Comparison of ENCODE assay signal across 8 cellular contexts in genomic region chr1:25031966-25032667, GRCh38.
DNase-seq lines count a peak whose midpoint lies in the region; ATAC-seq, FAIRE-seq and TF ChIP-seq lines count a peak whose summit lies in the region.

No MANE protein-coding gene starts in this region.

- no peaks in the 10 kb centered on the region for H3K36me3 Mint-ChIP-seq in memory B cell

- TF ChIP-seq POLR2A in GM12892 (IDR thresholded peaks at IDR 0.05; ENCODE audit: low read depth, low read length) = peak; percentile 81

- H3K4me3 Mint-ChIP-seq in memory B cell = peak overlapping the region; percentile 62

- peak; percentile 30 for ATAC-seq in GM21717 (IDR thresholded peaks at IDR 0.05; ENCODE audit: unreplicated experiment)
- peak; percentile 83 for ATAC-seq in memory B cell (ENCODE audit: low read depth)

- no peak for DNase-seq in GM12892 (ENCODE audit: insufficient read length)
- peak; percentile 57 for DNase-seq in NCI-H2081 treated with DMSO at 0.1 percent for 48 hours (lab: John Stamatoyannopoulos, UW)
- DNase-seq in activated T-helper 1 cell treated with Interleukin-2 at 50 U/mL for 16 hours (ENCODE audit: low read depth) = peak; percentile 52
- peak; percentile 48 to 69 for DNase-seq in memory B cell (ENCODE audit: low spot score in 2 of 2)
- DNase-seq in NOMO-1 (lab: John Stamatoyannopoulos, UW; ENCODE audit: unreplicated experiment in 2 of 2) = no peak
- DNase-seq in EL = no peak
- no peak for DNase-seq in anterior cingulate cortex (lab: John Stamatoyannopoulos, UW)

- no peaks in the 10 kb centered on the region for H3K27me3 Mint-ChIP-seq in memory B cell

- peaks cover 63% of the 10 kb centered on the region for H3K4me1 Mint-ChIP-seq in memory B cell

- FAIRE-seq in GM12892 (lab: Jason Lieb, UNC) = no peak

- H3K27ac Mint-ChIP-seq in memory B cell = peak overlapping the region; percentile 94

- H3K9me3 Mint-ChIP-seq in memory B cell = no peaks in the 10 kb centered on the region

Comparison
In these comparisons a context has a peak if more than half of its experiments do, and no peak if none do; other contexts are left out.
1. DNase-seq: peak in NCI-H2081 treated with DMSO at 0.1 percent for 48 hours (single experiment), activated T-helper 1 cell treated with Interleukin-2 at 50 U/mL for 16 hours (single experiment) and memory B cell (2 of 2); none in GM12892 (single experiment), NOMO-1 (0 of 2), EL (single experiment) and anterior cingulate cortex (0 of 58).